23 cellular contexts compared by ENCODE assay signal in the genomic region with DNA sequence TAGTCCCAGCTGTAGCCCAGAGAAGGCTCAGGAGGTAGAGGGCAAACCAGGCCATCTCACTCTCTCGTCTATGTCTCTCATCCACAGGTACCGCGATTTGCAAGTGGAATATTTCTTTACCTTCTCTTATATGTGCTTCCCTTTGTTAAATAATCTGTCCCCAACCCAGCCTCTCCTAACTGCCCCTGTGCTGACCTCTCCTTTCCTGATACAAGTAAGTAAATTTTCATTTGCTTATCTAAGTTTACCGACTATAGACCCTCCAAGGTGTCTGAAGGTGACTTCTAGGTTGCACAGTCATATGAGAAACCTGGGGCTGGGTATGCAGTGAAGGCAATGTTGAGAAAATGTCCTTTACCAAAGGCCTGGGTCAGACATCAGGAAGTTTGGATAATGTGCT. TPM values are rescaled to one million over a fixed set of nuclear protein-coding genes. Genes with fewer than 3 reads are reported as not detected.
A peak's percentile ranks its signal among the peaks of the same experiment; 100 is the strongest.
DNase-seq lines count a peak whose midpoint lies in the region; ATAC-seq and TF ChIP-seq lines count a peak whose summit lies in the region.
"Had no signal": no experiment of that assay in that cellular context is flagged by ENCODE, and none has a peak within 500 bp of the region (broad histone marks: within the 10 kb centered on the region; RNA-seq: fewer than 3 reads in every experiment).

A gene (minus strand): TSS at position 101 of the 400 bp plus-strand sequence. CDS start 46 bp downstream, at position 55.

- no peaks in the 10 kb centered on the region for H3K36me3 Mint-ChIP-seq in H9 (ENCODE audit: insufficient read depth in 1 of 3, low read depth in 3 of 3)
- H3K36me3 Mint-ChIP-seq: CD14-positive monocyte; CD8-positive, alpha-beta memory T cell had no signal

- H2AFZ ChIP-seq in H9 (ENCODE audit: low read length) (no peak within 1 kb of the TSS), hepatocyte (no peak within 1 kb of the TSS)

- no peaks in the 10 kb centered on the region for H4K20me1 ChIP-seq in H9 (ENCODE audit: control insufficient read depth, insufficient read depth, insufficient read length)
- no peaks in the 10 kb centered on the region for H4K20me1 ChIP-seq in hepatocyte (ENCODE audit: insufficient read depth, poor library complexity, severe bottlenecking)
- H4K20me1 ChIP-seq: BLaER1 treated with 17β-estradiol and CSF1 and Interleukin-3, amounts not matched to agents 10 nM and 100 nM had no signal

- DNase-seq in H9: no peak
- DNase-seq in hepatocyte (ENCODE audit: low spot score): no peak
- peak; percentile 34 for DNase-seq in stomach
- DNase-seq in sigmoid colon: no peak
- DNase-seq in left ventricle myocardium superior: no peak
- DNase-seq: 8988T; ACHN; AML-193; BE2C; CD4-positive, alpha-beta T cell; CD8-positive, alpha-beta memory T cell; DMS 273 treated with DMSO at 0.1 percent for 48 hours; DMS79; EL; GDM1; GOT3; H7 had no signal

- peaks cover 6% of the 10 kb centered on the region in 2 experiments for H3K4me1 Mint-ChIP-seq in H9
- H3K4me1 Mint-ChIP-seq: CD8-positive, alpha-beta memory T cell had no signal

- no peak within 1 kb of the TSS for H3K4me2 ChIP-seq in H9 (ENCODE audit: insufficient read depth, insufficient read length, low read length)
- H3K4me2 ChIP-seq in hepatocyte: no peak within 1 kb of the TSS
- H3K4me2 ChIP-seq: A549; BLaER1 treated with 17β-estradiol and CSF1 and Interleukin-3, amounts not matched to agents 10 nM and 100 nM had no signal

- no peaks in the 10 kb centered on the region for H3K27me3 ChIP-seq in H9 (ENCODE audit: insufficient read depth, low read length)
- H3K27me3 ChIP-seq in hepatocyte: no peaks in the 10 kb centered on the region
- H3K27me3 ChIP-seq in stomach: no peaks in the 10 kb centered on the region
- H3K27me3 ChIP-seq in sigmoid colon: no peaks in the 10 kb centered on the region
- H3K27me3 ChIP-seq: BE2C; BLaER1 treated with 17β-estradiol and CSF1 and Interleukin-3, amounts not matched to agents 10 nM and 100 nM had no signal

- H4K91ac ChIP-seq in H9 (ENCODE audit: insufficient read length, low read depth, low read length): no peak within 1 kb of the TSS

- no peaks in the 10 kb centered on the region for H3K9me3 ChIP-seq in H9 (ENCODE audit: control insufficient read depth, low read depth, low read length)
- H3K9me3 ChIP-seq in hepatocyte (ENCODE audit: low read depth): no peaks in the 10 kb centered on the region
- no peaks in the 10 kb centered on the region for H3K9me3 ChIP-seq in stomach
- no peaks in the 10 kb centered on the region for H3K9me3 ChIP-seq in sigmoid colon
- H3K9me3 ChIP-seq: A549, BE2C had no signal

- no peaks in the 10 kb centered on the region for H3K9me3 Mint-ChIP-seq in H9
- H3K9me3 Mint-ChIP-seq: CD14-positive monocyte; CD4-positive, alpha-beta T cell; CD8-positive, alpha-beta memory T cell had no signal

- intact Hi-C loops in stomach (cut with DNase I; ENCODE audit: low total_unique reads): no loop called here
- intact Hi-C loops in sigmoid colon (cut with DNase I): no loop called here
- intact Hi-C loops in left ventricle myocardium superior (cut with micrococcal nuclease): no loop called here

- no peak within 1 kb of the TSS for H2BK120ac ChIP-seq in H9 (ENCODE audit: low read depth, low read length, poor library complexity, severe bottlenecking)

- no peak for TF ChIP-seq CTCF in H9 (conservative IDR thresholded peaks at IDR 0.05)
- TF ChIP-seq CTCF in hepatocyte (IDR thresholded peaks at IDR 0.05; ENCODE audit: poor library complexity): no peak
- TF ChIP-seq CTCF in stomach (IDR thresholded peaks at IDR 0.05): no peak
- no peak for TF ChIP-seq CTCF in sigmoid colon (IDR thresholded peaks at IDR 0.05)

- no peak within 1 kb of the TSS for H3K56ac ChIP-seq in H9 (ENCODE audit: insufficient read length, low read depth, low read length)

- no peak within 1 kb of the TSS for H3T11ph ChIP-seq in H9 (ENCODE audit: low read length)

- H3K9ac ChIP-seq in H9 (ENCODE audit: extremely low read depth, insufficient read length, low read length): no peak within 1 kb of the TSS
- H3K9ac ChIP-seq: BLaER1 treated with 17β-estradiol and CSF1 and Interleukin-3, amounts not matched to agents 10 nM and 100 nM had no signal

- H3K36me3 ChIP-seq in hepatocyte (replicated peaks; ENCODE audit: insufficient read depth, low read depth) (no peaks in the 10 kb centered on the region), stomach (no peaks in the 10 kb centered on the region), sigmoid colon (no peaks in the 10 kb centered on the region)
- H3K36me3 ChIP-seq: BE2C; BLaER1 treated with 17β-estradiol and CSF1 and Interleukin-3, amounts not matched to agents 10 nM and 100 nM had no signal

- H3K18ac ChIP-seq in H9 (ENCODE audit: insufficient read length, low read depth, low read length): no peak within 1 kb of the TSS

- H2BK15ac ChIP-seq in H9 (ENCODE audit: low read depth, low read length): no peak within 1 kb of the TSS

- no peak within 1 kb of the TSS for H3K4me3 ChIP-seq in hepatocyte
- H3K4me3 ChIP-seq in stomach: peak within 1 kb of the TSS in 1 of 4 donors; percentile 12
- no peak within 1 kb of the TSS for H3K4me3 ChIP-seq in sigmoid colon
- H3K4me3 ChIP-seq: A549; BLaER1 treated with 17β-estradiol and CSF1 and Interleukin-3, amounts not matched to agents 10 nM and 100 nM; GM12878 had no signal

- no peak within 1 kb of the TSS for H2BK12ac ChIP-seq in H9 (ENCODE audit: insufficient read length, low read depth, low read length)

- H3K27ac ChIP-seq in H9 (ENCODE audit: insufficient read length, low read depth, low read length) (no peak within 1 kb of the TSS), hepatocyte (no peak within 1 kb of the TSS), stomach (peak within 1 kb of the TSS; percentile 13 to 61 (median 49)), sigmoid colon (no peak within 1 kb of the TSS)
- H3K27ac ChIP-seq: A549; BLaER1 treated with 17β-estradiol and CSF1 and Interleukin-3, amounts not matched to agents 10 nM and 100 nM had no signal

- H3K79me2 ChIP-seq in H9 (ENCODE audit: insufficient read depth, low read length) (no peaks in the 10 kb centered on the region), hepatocyte (no peaks in the 10 kb centered on the region)

- H3K4me1 ChIP-seq in H9 (ENCODE audit: insufficient read depth, low read length): 0 out of 2 replicates have a peak, but pooled peaks cover 3% of the 10 kb centered on the region
- H3K4me1 ChIP-seq in hepatocyte (ENCODE audit: insufficient read depth): peaks cover 10% of the 10 kb centered on the region
- H3K4me1 ChIP-seq in stomach: peaks cover 0 to 11% (median 10%) of the 10 kb centered on the region in 4 donors
- H3K4me1 ChIP-seq in sigmoid colon: no peaks in the 10 kb centered on the region
- H3K4me1 ChIP-seq: BE2C; BLaER1 treated with 17β-estradiol and CSF1 and Interleukin-3, amounts not matched to agents 10 nM and 100 nM had no signal

- no peak for TF ChIP-seq POLR2A in stomach (IDR thresholded peaks at IDR 0.05)
- no peak for TF ChIP-seq POLR2A in sigmoid colon (IDR thresholded peaks at IDR 0.05)

- WGBS in H9 (ENCODE audit: extremely low coverage, insufficient read length, low lambda C conversion rate): no CpG with 5 or more reads among the region's 4 CpGs
- 74% methylated on average over 4 of the region's 4 CpGs for WGBS in hepatocyte (ENCODE audit: low lambda C conversion rate, missing lambda C conversion rate)
- WGBS in stomach, 5 donors: 21 to 53% (median 37%) methylated on average over 4 of the region's 4 CpGs
- 59 to 84% methylated on average over 4 of the region's 4 CpGs for WGBS in sigmoid colon, 2 donors

- no peak within 1 kb of the TSS for H4K8ac ChIP-seq in H9 (replicated peaks; ENCODE audit: insufficient read length, low read depth, low read length)

- no peak within 1 kb of the TSS for H3K23ac ChIP-seq in H9 (ENCODE audit: insufficient read length, low read depth, low read length)

- H2AK5ac ChIP-seq in H9 (ENCODE audit: insufficient read length, low read length): no peak within 1 kb of the TSS

- peak within 1 kb of the TSS; percentile 52 to 62 (median 55); a peak in 4 of 7 replicates for H3K27ac Mint-ChIP-seq in H9
- H3K27ac Mint-ChIP-seq: CD4-positive, alpha-beta T cell had no signal

- H4K5ac ChIP-seq in H9 (ENCODE audit: insufficient read length, low read depth, low read length): no peak within 1 kb of the TSS

- no peak within 1 kb of the TSS for H2BK5ac ChIP-seq in H9 (ENCODE audit: insufficient read length, low read length)

- H3K4ac ChIP-seq in H9 (ENCODE audit: low read depth, low read length): no peak within 1 kb of the TSS

- no peaks in the 10 kb centered on the region for H3K27me3 Mint-ChIP-seq in H9 (ENCODE audit: low read depth)

- no peaks in the 10 kb centered on the region for H3K9me2 ChIP-seq in hepatocyte (replicated peaks; ENCODE audit: insufficient read depth)

- ATAC-seq in HG02885 (IDR thresholded peaks at IDR 0.05; ENCODE audit: poor library complexity, unreplicated experiment): no peak
- ATAC-seq in left ventricle myocardium superior: no peak
- ATAC-seq: A549, GM12878, HCT116 had no signal

- H2BK20ac ChIP-seq in H9 (ENCODE audit: low read depth, low read length, poor library complexity, severe bottlenecking): no peak within 1 kb of the TSS

- H3K14ac ChIP-seq in H9 (ENCODE audit: insufficient read depth, low read length): no peak within 1 kb of the TSS

- H3K79me1 ChIP-seq in H9 (ENCODE audit: insufficient read depth, low read depth, low read length, poor library complexity, severe bottlenecking): no peaks in the 10 kb centered on the region

- H3K23me2 ChIP-seq in H9 (ENCODE audit: insufficient read length, low read depth, low read length, poor library complexity, severe bottlenecking): no peaks in the 10 kb centered on the region

- TF ChIP-seq EP300 in stomach (IDR thresholded peaks at IDR 0.05): no peak
- TF ChIP-seq EP300 in sigmoid colon (IDR thresholded peaks at IDR 0.05): no peak

- H3K4me3 Mint-ChIP-seq in H9: no peak within 1 kb of the TSS; a peak in 1 of 5 replicates
- H3K4me3 Mint-ChIP-seq: CD14-positive monocyte; CD4-positive, alpha-beta T cell; CD8-positive, alpha-beta memory T cell had no signal

RNA-seq across cellular contexts. Expression of the gene that starts here (rescaled TPM):
- total RNA-seq in H9 (2021) (not detected in 2 replicates), hepatocyte (60.8 and 83.0 TPM in 2 replicates), stomach (1,000 to 10,000 TPM in 2 of 5 donors, 100 to 1,000 TPM in 2, 1 to 10 TPM in 1; 2.9 to 2,010 (median 456) TPM), sigmoid colon (not detected), left ventricle myocardium superior (not detected)
- polyA plus RNA-seq in hepatocyte (45.2 and 46.7 TPM in 2 replicates), stomach (100 to 1,000 TPM; 546 to 772 (median 712) TPM), sigmoid colon (under 1 TPM in 1 of 3 donors, not detected in 2; 0.28 TPM)
- total RNA-seq: CD4-positive, alpha-beta T cell; CD8-positive, alpha-beta memory T cell; GM12878; H7 had no signal
- polyA plus RNA-seq: A549; CD14-positive monocyte; CD8-positive, alpha-beta memory T cell; GM12878 had no signal

Comparison
In these comparisons a context has a peak if more than half of its experiments do, and no peak if none do; other contexts are left out.
1. RNA of the gene that starts here (polyA plus RNA-seq): 546 to 772 TPM in stomach and 45.2 to 46.7 TPM in hepatocyte; 0.28 TPM in sigmoid colon; every median in the first group is over 10 times any median in the second.
2. RNA of the gene that starts here (polyA plus RNA-seq): 546 to 772 TPM in stomach; 45.2 to 46.7 TPM in hepatocyte; every median in the first group is over 10 times any median in the second.
3. H3K27ac ChIP-seq: peak in stomach (5 of 5); none in H9 (single experiment), hepatocyte (single experiment) and sigmoid colon (0 of 4).